Comparison of ENCODE assay signal across 25 cellular contexts in genomic region chr12:104610513-104611235, GRCh38.
"Had no signal": no experiment of that assay in that cellular context is flagged by ENCODE, and none has a peak within 500 bp of the region (broad histone marks: within the 10 kb centered on the region; RNA-seq: fewer than 3 reads in every experiment).

No MANE protein-coding gene starts in this region.

- H3K9me3 Mint-ChIP-seq: activated naive CD4-positive, alpha-beta T cell treated with anti-CD3 and anti-CD28 coated beads for 36 hours; activated naive CD8-positive, alpha-beta T cell treated with anti-CD3 and anti-CD28 coated beads for 36 hours; activated T-helper 1 cell treated with anti-CD3 and anti-CD28 coated beads, Interleukin-12 subunit alpha, Interleukin-12 subunit beta, Interleukin-2, Interleukin-4 antibody, amounts not matched to agents 30 ng/mL and 10 ng/mL and 1 ng/mL, durations not matched to agents 14 hours and 24 hours and 36 hours; nephron; stimulated activated naive CD8-positive, alpha-beta T cell treated with anti-CD3 and anti-CD28 coated beads, Interleukin-15, amount 100 ng/mL, for 72 hours had no signal

- H3K4me3 Mint-ChIP-seq: activated naive CD4-positive, alpha-beta T cell treated with anti-CD3 and anti-CD28 coated beads for 36 hours; activated naive CD8-positive, alpha-beta T cell treated with anti-CD3 and anti-CD28 coated beads for 36 hours; activated T-helper 1 cell treated with anti-CD3 and anti-CD28 coated beads, Interleukin-12 subunit alpha, Interleukin-12 subunit beta, Interleukin-2, Interleukin-4 antibody, amounts not matched to agents 30 ng/mL and 10 ng/mL and 1 ng/mL, durations not matched to agents 14 hours and 24 hours and 36 hours; nephron; stimulated activated naive CD8-positive, alpha-beta T cell treated with anti-CD3 and anti-CD28 coated beads, Interleukin-15, amount 100 ng/mL, for 72 hours had no signal

- H3K4me3 ChIP-seq: adrenal gland, body of pancreas, gastrocnemius medialis, right lobe of liver, thyroid gland, upper lobe of left lung had no signal

- DNase-seq: activated CD4-positive, alpha-beta T cell treated with anti-CD3 and anti-CD28 coated beads for 4 hours; activated CD4-positive, alpha-beta T cell treated with anti-CD3 and anti-CD28 coated beads, Interleukin-2, amount 50 U/mL, for 4 hours; activated effector memory CD4-positive, alpha-beta T cell treated with anti-CD3 and anti-CD28 coated beads, Interleukin-2, amount 50 U/mL, for 16 hours; activated naive CD4-positive, alpha-beta T cell treated with anti-CD3 and anti-CD28 coated beads for 36 hours; activated naive CD8-positive, alpha-beta T cell treated with anti-CD3 and anti-CD28 coated beads for 36 hours; activated T-cell treated with anti-CD3 and anti-CD28 coated beads for 4 hours; adrenal gland; aorta; body of pancreas; dermis blood vessel endothelial cell; effector CD4-positive, alpha-beta T cell; gastrocnemius medialis; hippocampal formation; kidney; left colon; mammary epithelial cell; right lobe of liver; stimulated activated CD4-positive, alpha-beta T cell treated with anti-CD3 and anti-CD28 coated beads, Interleukin-2, amount 100 ng/mL, for 48 hours; stimulated activated naive CD8-positive, alpha-beta T cell treated with anti-CD3 and anti-CD28 coated beads, Interleukin-15, amount 100 ng/mL, for 72 hours; substantia nigra; T-helper 9 cell; thyroid gland; upper lobe of left lung had no signal

- ATAC-seq: body of pancreas; gastrocnemius medialis; left colon; right lobe of liver; stimulated activated naive CD8-positive, alpha-beta T cell treated with anti-CD3 and anti-CD28 coated beads, Interleukin-15, amount 100 ng/mL, for 72 hours had no signal

- H3K27ac Mint-ChIP-seq: activated naive CD4-positive, alpha-beta T cell treated with anti-CD3 and anti-CD28 coated beads for 36 hours; activated naive CD8-positive, alpha-beta T cell treated with anti-CD3 and anti-CD28 coated beads for 36 hours; nephron had no signal
